Comparison of ENCODE assay signal across 12 cellular contexts in genomic region chr4:74056858-74057562, GRCh38. TPM values are rescaled to one million over a fixed set of nuclear protein-coding genes. Genes with fewer than 3 reads are reported as not detected.
A peak's percentile ranks its signal among the peaks of the same experiment; 100 is the strongest.
DNase-seq lines count a peak whose midpoint lies in the region; ATAC-seq and TF ChIP-seq lines count a peak whose summit lies in the region.
"Had no signal": no experiment of that assay in that cellular context is flagged by ENCODE, and none has a peak within 500 bp of the region (broad histone marks: within the 10 kb centered on the region; RNA-seq: fewer than 3 reads in every experiment).

No MANE protein-coding gene starts in this region.

- H3K4me1 ChIP-seq in PC-3 (ENCODE audit: insufficient read depth, low read length) = peaks cover 34% of the 10 kb centered on the region

- TSS peak; percentile 91 for BruUV-seq in PC-3 (replicated peaks; lab: Mats Ljungman, UMichigan)

- H2AFZ ChIP-seq in PC-3 (ENCODE audit: low read length) = peak overlapping the region; percentile 3

- H4K20me1 ChIP-seq in PC-3 (ENCODE audit: low read length) = no peaks in the 10 kb centered on the region

- peak; percentile 67 to 91 for DNase-seq in NOMO-1 (lab: John Stamatoyannopoulos, UW; ENCODE audit: unreplicated experiment in 2 of 2)
- no peak for DNase-seq in NOMO-1 treated with dmso at 0.1 percent for 144 hours (lab: John Stamatoyannopoulos, UW; ENCODE audit: unreplicated experiment)
- DNase-seq in PC-3 = peak; percentile 87
- peak; percentile 26 for DNase-seq in epithelial cell of proximal tubule (ENCODE audit: low read depth)
- DNase-seq in stromal cell of bone marrow (ENCODE audit: low read depth) = peak; percentile 73
- DNase-seq in NCI-H1694 treated with DMSO at 0.1 percent for 48 hours (lab: John Stamatoyannopoulos, UW) = no peak
- DNase-seq in HuH-7.5 (ENCODE audit: low spot score) = no peak
- DNase-seq: activated CD8-positive, alpha-beta memory T cell treated with anti-CD3 and anti-CD28 coated beads, Interleukin-2, amount 50 U/mL, for 48 hours; cerebellar nuclear complex; NCI-H1436; SK-N-SH had no signal

- H3K4me2 ChIP-seq in PC-3 (ENCODE audit: low read length) = peak overlapping the region; percentile 55
- H3K4me2 ChIP-seq: SK-N-SH had no signal

- H3K9ac ChIP-seq in PC-3 (ENCODE audit: low read length) = peak overlapping the region; percentile 72
- H3K9ac ChIP-seq: SK-N-SH had no signal

- H3K27ac ChIP-seq in PC-3 (ENCODE audit: low read length) = peak overlapping the region; percentile 92

- H3K27me3 ChIP-seq in PC-3 (ENCODE audit: low read length) = no peaks in the 10 kb centered on the region

- no peaks in the 10 kb centered on the region for H3K9me3 ChIP-seq in PC-3 (ENCODE audit: low read length)
- H3K9me3 ChIP-seq: SK-N-SH had no signal

- no peaks in the 10 kb centered on the region for H3K36me3 ChIP-seq in PC-3 (ENCODE audit: low read depth, low read length)

- no peak for TF ChIP-seq CTCF in PC-3 (conservative IDR thresholded peaks at IDR 0.05; ENCODE audit: low read depth, low read length)
- no peak for TF ChIP-seq CTCF in epithelial cell of proximal tubule (conservative IDR thresholded peaks at IDR 0.05; ENCODE audit: low read depth, low read length)

- POLR2A ChIA-PET in PC-3 (lab: Charles Lee; ENCODE audit: unreplicated experiment) = interaction anchor here (0.6 to 1.0 kb wide), 5 partner anchors 53 to 381 kb away, joined by 3 to 6 read pairs (median 4); no protein-coding TSS in a partner anchor

- CTCF ChIA-PET in PC-3 (lab: Charles Lee) = interaction anchor here (0.7 kb wide), 1 partner anchor 461 kb away, joined by 3 read pairs; no protein-coding TSS in a partner anchor

- peaks cover 6% of the 10 kb centered on the region for H3F3A ChIP-seq in PC-3 (ENCODE audit: low read length, unreplicated experiment)

- ATAC-seq in PC-3 = peak; percentile 84
- ATAC-seq in GM18519 (IDR thresholded peaks at IDR 0.05; ENCODE audit: low FRiP score, unreplicated experiment) = no peak

- H3K4me3 ChIP-seq in PC-3 (ENCODE audit: low read length) (no peak overlapping the region), epithelial cell of proximal tubule (ENCODE audit: low read depth, low read length) (no peak overlapping the region)

- H3K79me2 ChIP-seq in PC-3 (ENCODE audit: low read length) = no peaks in the 10 kb centered on the region

- no peaks in the 10 kb centered on the region for H3K9me2 ChIP-seq in PC-3 (replicated peaks; ENCODE audit: low read length)
- H3K9me2 ChIP-seq: SK-N-SH had no signal

- intact Hi-C loops in PC-3 (cut with micrococcal nuclease) = loop anchor here (2.0 to 5.0 kb wide), 3 partner anchors 42 to 75 kb away; partner anchors contain the start of gene CXCL2

RNA-seq across cellular contexts. Expression of gene CXCL3, which starts 18.5 kb away (rescaled TPM):
- total RNA-seq in PC-3 (2014; rRNA removed) (25.1 and 28.9 TPM in 2 replicates), epithelial cell of proximal tubule (4.8 and 6.6 TPM in 2 replicates)

RNA-seq across cellular contexts. Expression of gene CXCL2, which starts 42.0 kb away (rescaled TPM):
- 165 and 172 TPM in 2 replicates for total RNA-seq in PC-3 (2014; rRNA removed)
- 17.7 and 18.6 TPM in 2 replicates for total RNA-seq in epithelial cell of proximal tubule

RNA-seq across cellular contexts. Expression of gene CXCL5, which starts 58.5 kb away (rescaled TPM):
- total RNA-seq in PC-3 (2014; rRNA removed) (0.55 and 1.0 TPM in 2 replicates), epithelial cell of proximal tubule (32.3 and 79.5 TPM in 2 replicates)

Comparison
In these comparisons a context has a peak if more than half of its experiments do, and no peak if none do; other contexts are left out.
1. DNase-seq: peak in NOMO-1 (2 of 2), PC-3 (single experiment), epithelial cell of proximal tubule (single experiment) and stromal cell of bone marrow (single experiment); none in NOMO-1 treated with dmso at 0.1 percent for 144 hours (single experiment), NCI-H1694 treated with DMSO at 0.1 percent for 48 hours (single experiment) and HuH-7.5 (single experiment).
2. RNA of gene CXCL5, which starts 58.5 kb away (total RNA-seq): 32.3 to 79.5 TPM in epithelial cell of proximal tubule; 0.55 to 1.0 TPM in PC-3; every median in the first group is over 10 times any median in the second.